12 cellular contexts compared by ENCODE assay signal in the genomic region with DNA sequence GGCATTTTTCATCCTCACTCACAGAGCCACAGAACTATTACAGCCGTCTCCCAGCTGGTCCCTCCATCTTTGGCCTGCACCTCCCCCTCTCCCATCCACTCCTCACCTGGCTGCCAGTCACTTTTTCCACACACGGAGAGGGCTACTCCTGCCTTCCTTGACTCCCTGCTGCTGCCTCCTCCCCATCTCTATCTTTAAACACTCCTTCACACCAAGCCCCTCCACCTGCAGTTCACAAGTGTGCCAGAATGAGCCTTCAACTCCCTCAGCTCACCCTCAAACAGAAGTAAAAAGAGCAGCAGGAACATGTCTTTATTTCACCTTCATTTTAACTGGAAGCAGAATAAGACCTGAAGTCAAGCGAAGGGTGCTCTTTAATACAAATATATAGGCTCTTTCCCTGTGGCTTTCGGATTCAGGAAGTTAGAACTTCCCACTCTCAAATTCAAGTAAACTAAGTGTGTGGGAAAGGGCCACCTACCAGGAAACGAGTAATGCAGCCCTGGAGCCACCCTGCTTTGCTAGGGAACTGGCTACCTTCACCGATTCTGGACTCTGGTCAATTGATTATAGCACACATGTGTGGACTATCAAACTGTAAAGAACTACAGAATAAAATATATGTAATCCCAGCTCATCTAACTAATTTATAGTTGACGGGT.
DNase-seq lines count a peak whose midpoint lies in the region; ATAC-seq and TF ChIP-seq lines count a peak whose summit lies in the region.
"Had no signal": no experiment of that assay in that cellular context is flagged by ENCODE, and none has a peak within 500 bp of the region (broad histone marks: within the 10 kb centered on the region; RNA-seq: fewer than 3 reads in every experiment).

No MANE protein-coding gene starts in this region.

- peak overlapping the region; percentile 56 for H3K27ac Mint-ChIP-seq in activated naive CD4-positive, alpha-beta T cell treated with anti-CD3 and anti-CD28 coated beads, Interleukin-2, amount 10 ng/mL, durations not matched to agents 7 days and 5 days
- H3K27ac Mint-ChIP-seq in activated naive CD4-positive, alpha-beta T cell treated with anti-CD3 and anti-CD28 coated beads, Interleukin-2, amount 50 U/mL, for 72 hours: no peak overlapping the region
- H3K27ac Mint-ChIP-seq: B cell; stimulated activated naive CD8-positive, alpha-beta T cell treated with anti-CD3 and anti-CD28 coated beads, Interleukin-15, amount 100 ng/mL, for 72 hours had no signal

- ATAC-seq in activated naive CD4-positive, alpha-beta T cell treated with anti-CD3 and anti-CD28 coated beads, Interleukin-2, amount 50 U/mL, for 72 hours: no peak
- ATAC-seq in RWPE2 (ENCODE audit: low read depth) (peak; percentile 56), left colon (peak; percentile 95), upper lobe of left lung (ENCODE audit: low FRiP score in 2 of 2) (peak in 1 of 2 donors; percentile 17), HG03457 (IDR thresholded peaks at IDR 0.05; ENCODE audit: unreplicated experiment) (no peak), HG03095 (IDR thresholded peaks at IDR 0.05; ENCODE audit: unreplicated experiment) (no peak)
- ATAC-seq: stimulated activated naive CD8-positive, alpha-beta T cell treated with anti-CD3 and anti-CD28 coated beads, Interleukin-15, amount 100 ng/mL, for 72 hours had no signal

- TF ChIP-seq EP300 in upper lobe of left lung (IDR thresholded peaks at IDR 0.05): no peak

- no peaks in the 10 kb centered on the region for H3K36me3 Mint-ChIP-seq in activated naive CD4-positive, alpha-beta T cell treated with anti-CD3 and anti-CD28 coated beads, Interleukin-2, amount 10 ng/mL, durations not matched to agents 7 days and 5 days
- no peaks in the 10 kb centered on the region for H3K36me3 Mint-ChIP-seq in activated naive CD4-positive, alpha-beta T cell treated with anti-CD3 and anti-CD28 coated beads, Interleukin-2, amount 50 U/mL, for 72 hours

- TF ChIP-seq CTCF in RWPE2 (IDR thresholded peaks at IDR 0.05; ENCODE audit: poor library complexity, severe bottlenecking) (no peak), upper lobe of left lung (IDR thresholded peaks at IDR 0.05) (no peak)

- H3K27ac ChIP-seq in RWPE2 (ENCODE audit: poor library complexity, severe bottlenecking): peak overlapping the region; percentile 43
- H3K27ac ChIP-seq in upper lobe of left lung: peak overlapping the region; percentile 48 to 73 (median 55)
- H3K27ac ChIP-seq: neutrophil had no signal

- no peak for TF ChIP-seq POLR2A in upper lobe of left lung (IDR thresholded peaks at IDR 0.05)

- no peak overlapping the region for H3K4me3 ChIP-seq in RWPE2 (ENCODE audit: severe bottlenecking)
- H3K4me3 ChIP-seq in upper lobe of left lung: peak overlapping the region in 1 of 4 donors; percentile 2

- peaks cover 13% of the 10 kb centered on the region for H3K4me1 ChIP-seq in RWPE2 (ENCODE audit: insufficient read depth, poor library complexity, severe bottlenecking)
- H3K4me1 ChIP-seq in upper lobe of left lung: peaks cover 0 to 12% (median 6%) of the 10 kb centered on the region in 4 donors

- DNase-seq in activated naive CD4-positive, alpha-beta T cell treated with anti-CD3 and anti-CD28 coated beads, Interleukin-2, amount 10 ng/mL, durations not matched to agents 7 days and 5 days: no peak
- no peak for DNase-seq in activated naive CD4-positive, alpha-beta T cell treated with anti-CD3 and anti-CD28 coated beads, Interleukin-2, amount 50 U/mL, for 72 hours (ENCODE audit: low spot score in 2 of 2)
- no peak for DNase-seq in RWPE2 (ENCODE audit: low spot score)
- DNase-seq in left colon: peak; percentile 41 to 60
- DNase-seq in upper lobe of left lung: no peak
- DNase-seq in stimulated activated CD4-positive, alpha-beta T cell treated with anti-CD3 and anti-CD28 coated beads, Interleukin-4, amount 100 ng/mL, for 24 hours: no peak
- DNase-seq: activated CD8-positive, alpha-beta memory T cell treated with anti-CD3 and anti-CD28 coated beads, Interleukin-2, amount 50 U/mL, for 4 hours; stimulated activated naive CD8-positive, alpha-beta T cell treated with anti-CD3 and anti-CD28 coated beads, Interleukin-15, amount 100 ng/mL, for 72 hours had no signal

- CTCF ChIA-PET in activated naive CD4-positive, alpha-beta T cell treated with anti-CD3 and anti-CD28 coated beads, Interleukin-2, amount 10 ng/mL, durations not matched to agents 7 days and 5 days (lab: Charles Lee): interaction anchor here (1.7 kb wide), 1 partner anchor 42 kb away, joined by 4 read pairs; no protein-coding TSS in a partner anchor

- peaks cover 2% of the 10 kb centered on the region for H3K4me1 Mint-ChIP-seq in activated naive CD4-positive, alpha-beta T cell treated with anti-CD3 and anti-CD28 coated beads, Interleukin-2, amount 10 ng/mL, durations not matched to agents 7 days and 5 days
- H3K4me1 Mint-ChIP-seq: B cell; stimulated activated naive CD8-positive, alpha-beta T cell treated with anti-CD3 and anti-CD28 coated beads, Interleukin-15, amount 100 ng/mL, for 72 hours had no signal

- H3K27me3 Mint-ChIP-seq in activated naive CD4-positive, alpha-beta T cell treated with anti-CD3 and anti-CD28 coated beads, Interleukin-2, amount 10 ng/mL, durations not matched to agents 7 days and 5 days: peaks cover 41% of the 10 kb centered on the region

- H3K27me3 ChIP-seq in RWPE2 (ENCODE audit: insufficient read depth, poor library complexity, severe bottlenecking): no peaks in the 10 kb centered on the region
- H3K27me3 ChIP-seq in upper lobe of left lung: no peaks in the 10 kb centered on the region
- H3K27me3 ChIP-seq: neutrophil had no signal

- H3K9me3 ChIP-seq in RWPE2 (ENCODE audit: severe bottlenecking) (no peaks in the 10 kb centered on the region), upper lobe of left lung (no peaks in the 10 kb centered on the region)
- H3K9me3 ChIP-seq: neutrophil had no signal

- WGBS in upper lobe of left lung, 2 donors: 43 to 46% methylated on average over 7 of the region's 7 CpGs

- H3K9me3 Mint-ChIP-seq in activated naive CD4-positive, alpha-beta T cell treated with anti-CD3 and anti-CD28 coated beads, Interleukin-2, amount 10 ng/mL, durations not matched to agents 7 days and 5 days: no peaks in the 10 kb centered on the region
- H3K9me3 Mint-ChIP-seq in activated naive CD4-positive, alpha-beta T cell treated with anti-CD3 and anti-CD28 coated beads, Interleukin-2, amount 50 U/mL, for 72 hours: no peaks in the 10 kb centered on the region
- H3K9me3 Mint-ChIP-seq: stimulated activated naive CD8-positive, alpha-beta T cell treated with anti-CD3 and anti-CD28 coated beads, Interleukin-15, amount 100 ng/mL, for 72 hours had no signal

- no peak overlapping the region for H3K4me3 Mint-ChIP-seq in activated naive CD4-positive, alpha-beta T cell treated with anti-CD3 and anti-CD28 coated beads, Interleukin-2, amount 10 ng/mL, durations not matched to agents 7 days and 5 days
- H3K4me3 Mint-ChIP-seq: B cell; stimulated activated naive CD8-positive, alpha-beta T cell treated with anti-CD3 and anti-CD28 coated beads, Interleukin-15, amount 100 ng/mL, for 72 hours had no signal

- H3K36me3 ChIP-seq in RWPE2 (ENCODE audit: low read depth) (no peaks in the 10 kb centered on the region), upper lobe of left lung (no peaks in the 10 kb centered on the region)
- H3K36me3 ChIP-seq: neutrophil had no signal

- intact Hi-C loops in left colon (cut with DNase I, micrococcal nuclease): no loop called here

Comparison
In these comparisons a context has a peak if more than half of its experiments do, and no peak if none do; other contexts are left out.
1. DNase-seq: peak in left colon (2 of 2); none in activated naive CD4-positive, alpha-beta T cell treated with anti-CD3 and anti-CD28 coated beads, Interleukin-2, amount 10 ng/mL, durations not matched to agents 7 days and 5 days (single experiment), activated naive CD4-positive, alpha-beta T cell treated with anti-CD3 and anti-CD28 coated beads, Interleukin-2, amount 50 U/mL, for 72 hours (0 of 2), RWPE2 (single experiment), upper lobe of left lung (0 of 2) and stimulated activated CD4-positive, alpha-beta T cell treated with anti-CD3 and anti-CD28 coated beads, Interleukin-4, amount 100 ng/mL, for 24 hours (single experiment).
2. ATAC-seq: peak in RWPE2 (single experiment) and left colon (single experiment); none in activated naive CD4-positive, alpha-beta T cell treated with anti-CD3 and anti-CD28 coated beads, Interleukin-2, amount 50 U/mL, for 72 hours (0 of 2), HG03457 (single experiment) and HG03095 (single experiment).